24 cellular contexts compared by ENCODE assay signal in the genomic region with DNA sequence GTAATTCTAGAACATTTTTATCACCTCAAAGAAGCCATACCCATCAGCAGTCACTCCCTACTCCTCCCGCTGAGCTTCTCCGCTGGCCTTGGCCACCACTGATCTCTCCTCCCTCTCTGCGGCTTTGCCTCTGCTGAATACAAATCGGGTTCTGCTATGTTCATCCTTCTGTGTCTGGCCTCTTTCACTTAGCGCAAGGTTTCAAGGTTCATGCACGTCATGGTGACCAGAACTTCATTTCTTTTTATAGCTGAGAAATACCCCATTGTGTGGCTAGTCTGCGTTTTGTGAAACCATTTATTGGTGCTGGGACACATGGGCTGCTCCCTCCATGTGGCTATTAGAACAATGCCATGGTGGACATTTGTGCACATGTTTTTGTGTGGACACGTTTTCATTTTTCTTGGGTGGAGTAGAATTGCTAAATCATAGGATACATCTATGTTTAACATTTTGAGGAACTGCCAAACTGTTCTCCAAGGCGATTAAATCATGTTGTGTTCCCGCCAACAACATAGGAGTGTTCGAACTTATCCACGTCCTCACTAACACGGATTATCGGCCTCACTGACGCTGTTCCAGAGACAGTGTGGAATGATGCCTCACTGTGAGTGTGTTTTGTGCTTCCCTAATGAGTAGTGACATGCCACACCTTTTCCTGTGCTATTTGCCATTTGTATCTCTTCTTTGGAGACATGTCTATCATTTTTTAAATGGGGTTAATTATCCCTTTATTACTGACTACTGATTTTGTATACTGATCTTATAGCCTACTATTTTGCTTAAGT. TPM values are rescaled to one million over a fixed set of nuclear protein-coding genes. Genes with fewer than 3 reads are reported as not detected.
"Had no signal": no experiment of that assay in that cellular context is flagged by ENCODE, and none has a peak within 500 bp of the region (broad histone marks: within the 10 kb centered on the region; RNA-seq: fewer than 3 reads in every experiment).

No MANE protein-coding gene starts in this region.

- DNase-seq: activated CD4-positive, alpha-beta memory T cell treated with anti-CD3 and anti-CD28 coated beads for 36 hours; activated CD4-positive, alpha-beta T cell treated with anti-CD3 and anti-CD28 coated beads for 4 hours; activated effector memory CD4-positive, alpha-beta T cell treated with Interleukin-2 at 50 U/mL for 16 hours; activated naive CD4-positive, alpha-beta T cell treated with anti-CD3 and anti-CD28 coated beads, Interleukin-2, amount 50 U/mL, for 16 hours; activated naive CD8-positive, alpha-beta T cell treated with anti-CD3 and anti-CD28 coated beads, Interleukin-2, amount 50 U/mL, for 24 hours; activated T-cell treated with anti-CD3 and anti-CD28 coated beads, Interleukin-2, amount 50 U/mL, for 72 hours; heart left ventricle; mammary epithelial cell; pancreas; small intestine; stimulated activated CD4-positive, alpha-beta T cell treated with anti-CD3 and anti-CD28 coated beads, Interleukin-2, amount 100 ng/mL, for 48 hours; stimulated activated naive CD4-positive, alpha-beta T cell; T-cell; upper lobe of right lung had no signal

- ATAC-seq: activated naive CD8-positive, alpha-beta T cell treated with anti-CD3 and anti-CD28 coated beads, Interleukin-2, amount 50 U/mL, for 24 hours; activated T-cell treated with anti-CD3 and anti-CD28 coated beads, Interleukin-2, amount 50 U/mL, for 72 hours; heart left ventricle; natural killer cell treated with Interleukin-12 subunit alpha and Interleukin-12 subunit beta and Interleukin-15 and Interleukin-18, amount 100 ng/mL, for 72 hours; sciatic nerve; T-cell; upper lobe of right lung had no signal

- H3K27me3 ChIP-seq: body of pancreas, pancreas had no signal

- FAIRE-seq: endometrium, keratinocyte, pancreas, small intestine had no signal

- H3K4me1 ChIP-seq: upper lobe of right lung had no signal

- H3K4me3 ChIP-seq: body of pancreas, heart left ventricle, pancreas, upper lobe of right lung had no signal

- H3K36me3 ChIP-seq: heart left ventricle, pancreas, upper lobe of right lung had no signal

- H3K27ac ChIP-seq: heart left ventricle, upper lobe of right lung had no signal

- H3K9me3 ChIP-seq: body of pancreas, heart left ventricle, pancreas, upper lobe of right lung had no signal

RNA-seq across cellular contexts. Expression of a gene that starts 24.2 kb away (rescaled TPM):
- total RNA-seq: activated CD4-positive, alpha-beta memory T cell treated with anti-CD3 and anti-CD28 coated beads for 36 hours; activated T-cell treated with anti-CD3 and anti-CD28 coated beads, Interleukin-2, amount 50 U/mL, for 72 hours; body of pancreas; cardiac septum; chondrocyte; epithelial cell of proximal tubule; fibroblast of villous mesenchyme; heart left ventricle; mammary epithelial cell; natural killer cell treated with Interleukin-12 subunit alpha and Interleukin-12 subunit beta and Interleukin-15 and Interleukin-18, amount 100 ng/mL, for 72 hours; pancreas; sciatic nerve; T-cell; upper lobe of right lung had no signal
- polyA plus RNA-seq: heart left ventricle, keratinocyte, mammary epithelial cell, pancreas, small intestine, thymus had no signal

RNA-seq across cellular contexts. Expression of a gene that starts 43.2 kb away (rescaled TPM):
- total RNA-seq: activated CD4-positive, alpha-beta memory T cell treated with anti-CD3 and anti-CD28 coated beads for 36 hours; activated T-cell treated with anti-CD3 and anti-CD28 coated beads, Interleukin-2, amount 50 U/mL, for 72 hours; body of pancreas; cardiac septum; chondrocyte; epithelial cell of proximal tubule; fibroblast of villous mesenchyme; heart left ventricle; mammary epithelial cell; natural killer cell treated with Interleukin-12 subunit alpha and Interleukin-12 subunit beta and Interleukin-15 and Interleukin-18, amount 100 ng/mL, for 72 hours; pancreas; sciatic nerve; T-cell; upper lobe of right lung had no signal
- polyA plus RNA-seq: heart left ventricle, keratinocyte, mammary epithelial cell, small intestine, thymus had no signal

RNA-seq across cellular contexts. Expression of a gene that starts 50.9 kb away (rescaled TPM):
- total RNA-seq: activated CD4-positive, alpha-beta memory T cell treated with anti-CD3 and anti-CD28 coated beads for 36 hours; activated T-cell treated with anti-CD3 and anti-CD28 coated beads, Interleukin-2, amount 50 U/mL, for 72 hours; body of pancreas; cardiac septum; chondrocyte; epithelial cell of proximal tubule; fibroblast of villous mesenchyme; heart left ventricle; mammary epithelial cell; natural killer cell treated with Interleukin-12 subunit alpha and Interleukin-12 subunit beta and Interleukin-15 and Interleukin-18, amount 100 ng/mL, for 72 hours; pancreas; sciatic nerve; T-cell; upper lobe of right lung had no signal
- polyA plus RNA-seq: heart left ventricle, keratinocyte, mammary epithelial cell, pancreas, small intestine, thymus had no signal
